8 cellular contexts compared by ENCODE assay signal in genomic region chr1:59142663-59143487, GRCh38.
DNase-seq lines count a peak whose midpoint lies in the region; ATAC-seq, FAIRE-seq and TF ChIP-seq lines count a peak whose summit lies in the region.

No MANE protein-coding gene starts in this region.

- ATAC-seq in A549 = peak; percentile 69 to 76
- peak; percentile 56 for ATAC-seq in HCT116
- no peak for ATAC-seq in GM21576 (IDR thresholded peaks at IDR 0.05; ENCODE audit: unreplicated experiment)

- CTCF ChIA-PET in A549 (lab: Yijun Ruan, JAX) = interaction anchor here (0.6 to 0.8 kb wide), 2 partner anchors 272 to 379 kb away, joined by 3 read pairs; no protein-coding TSS in a partner anchor
- CTCF ChIA-PET in HCT116 (lab: Charles Lee) = no interaction called here
- CTCF ChIA-PET in activated CD4-positive, alpha-beta memory T cell treated with anti-CD3 and anti-CD28 coated beads, Interleukin-2, amount 10 ng/mL, durations not matched to agents 7 days and 5 days (lab: Charles Lee) = no interaction called here

- no peak overlapping the region for H3K4me3 Mint-ChIP-seq in activated CD4-positive, alpha-beta memory T cell treated with anti-CD3 and anti-CD28 coated beads, Interleukin-2, amount 10 ng/mL, durations not matched to agents 7 days and 5 days

- no peaks in the 10 kb centered on the region for H3K9me3 Mint-ChIP-seq in activated CD4-positive, alpha-beta memory T cell treated with anti-CD3 and anti-CD28 coated beads, Interleukin-2, amount 10 ng/mL, durations not matched to agents 7 days and 5 days

- intact Hi-C loops in HCT116 (cut with micrococcal nuclease) = no loop called here

- H3K4me1 ChIP-seq in A549 (peaks cover 80% of the 10 kb centered on the region), HCT116 (ENCODE audit: control insufficient read depth in 1 of 2, insufficient read depth in 2 of 2, low read length in 2 of 2) (peaks cover 16 to 75% of the 10 kb centered on the region in 2 experiments), liver (ENCODE audit: control insufficient read depth in 4 of 4, insufficient read depth in 4 of 4, low read length in 3 of 4) (peaks cover 0 to 4% (median under 1%) of the 10 kb centered on the region in 4 donors), BE2C (no peaks in the 10 kb centered on the region)

- peak overlapping the region; percentile 14 for H2AFZ ChIP-seq in HCT116 (ENCODE audit: low read depth, low read length, poor library complexity, severe bottlenecking)

- POLR2A ChIA-PET in A549 (lab: Yijun Ruan, JAX) (interaction anchor here (1.2 to 1.6 kb wide), 3 partner anchors 9 to 359 kb away, joined by 3 to 9 read pairs (median 3); partner anchors contain the start of gene JUN), HCT116 (lab: Charles Lee) (no interaction called here)
- POLR2A ChIA-PET in activated CD4-positive, alpha-beta memory T cell treated with anti-CD3 and anti-CD28 coated beads, Interleukin-2, amount 10 ng/mL, durations not matched to agents 7 days and 5 days (lab: Charles Lee) = interaction anchor here (1.0 kb wide), 1 partner anchor 361 kb away, joined by 3 read pairs; no protein-coding TSS in a partner anchor

- H3K9ac ChIP-seq in HCT116 (ENCODE audit: low read length) (no peak overlapping the region), liver (ENCODE audit: low read depth in 1 of 2, low read length in 2 of 2) (no peak overlapping the region)

- H3K27me3 ChIP-seq in HCT116 (ENCODE audit: insufficient read depth, low read length) (no peaks in the 10 kb centered on the region), liver (ENCODE audit: control insufficient read depth in 4 of 4, insufficient read depth in 4 of 4, low read length in 3 of 4) (no peaks in the 10 kb centered on the region), BE2C (no peaks in the 10 kb centered on the region)

- TF ChIP-seq RAD21 in A549 (conservative IDR thresholded peaks at IDR 0.05 in 1 of 2, IDR thresholded peaks at IDR 0.05 in 1 of 2) = peak; percentile 34 to 42; a peak in 2 of 5 replicates
- TF ChIP-seq RAD21 in HCT116 (IDR thresholded peaks at IDR 0.05; ENCODE audit: low read depth) = peak; percentile 21; the same call in 1 of the 2 replicates
- TF ChIP-seq RAD21 in liver (IDR thresholded peaks at IDR 0.05) = peak in 1 of 2 donors; percentile 49

- no peaks in the 10 kb centered on the region for H3K36me3 Mint-ChIP-seq in activated CD4-positive, alpha-beta memory T cell treated with anti-CD3 and anti-CD28 coated beads, Interleukin-2, amount 10 ng/mL, durations not matched to agents 7 days and 5 days (ENCODE audit: low read depth)

- RAD21 ChIA-PET in HCT116 (lab: Charles Lee; ENCODE audit: low non-redundant PET in 1 of 2, low total read pairs in 2 of 2, uncharacterized antibody in 2 of 2, unreplicated experiment in 2 of 2) = no interaction called here

- no peaks in the 10 kb centered on the region for H3K9me2 ChIP-seq in HCT116 (ENCODE audit: insufficient read depth)

- no peak overlapping the region for H3K4me3 ChIP-seq in A549
- H3K4me3 ChIP-seq in HCT116 (replicated peaks in 1 of 2; ENCODE audit: low read depth in 1 of 2, low read length in 2 of 2) = peak overlapping the region in 1 of 2 experiments; percentile 21; a peak in 1 of 4 replicates
- H3K4me3 ChIP-seq in liver (ENCODE audit: low read depth in 1 of 3, low read length in 3 of 3) = no peak overlapping the region
- no peak overlapping the region for H3K4me3 ChIP-seq in BE2C (ENCODE audit: low read depth, low read length)

- H3K79me2 ChIP-seq in HCT116 (ENCODE audit: insufficient read depth, low read length) = no peaks in the 10 kb centered on the region

- TF ChIP-seq CTCF in A549 (IDR thresholded peaks at IDR 0.05) (no peak), HCT116 (IDR thresholded peaks at IDR 0.05 in 2 of 3, conservative IDR thresholded peaks at IDR 0.05 in 1 of 3; ENCODE audit: borderline replicate concordance in 1 of 3, insufficient read depth in 1 of 3, low read depth in 2 of 3, low read length in 2 of 3) (no peak), liver (IDR thresholded peaks at IDR 0.05; ENCODE audit: low read depth, low read length, missing input control) (no peak), BE2C (IDR thresholded peaks at IDR 0.05; ENCODE audit: low read depth, low read length) (no peak)

- peak overlapping the region; percentile 57 for H3K4me2 ChIP-seq in A549
- peak overlapping the region; percentile 66 for H3K4me2 ChIP-seq in HCT116 (ENCODE audit: low read length)

- FAIRE-seq in A549 (lab: Jason Lieb, UNC) = no peak

- peaks cover 37% of the 10 kb centered on the region for H3K4me1 Mint-ChIP-seq in activated CD4-positive, alpha-beta memory T cell treated with anti-CD3 and anti-CD28 coated beads, Interleukin-2, amount 10 ng/mL, durations not matched to agents 7 days and 5 days

- peak overlapping the region; percentile 76 to 95 for H3K27ac ChIP-seq in A549
- no peak overlapping the region for H3K27ac ChIP-seq in HCT116 (ENCODE audit: low read depth, low read length)
- H3K27ac ChIP-seq in liver (ENCODE audit: low read depth in 1 of 2, low read length in 2 of 2) = no peak overlapping the region

- H4K20me1 ChIP-seq in HCT116 (ENCODE audit: insufficient read depth) = no peaks in the 10 kb centered on the region

- H3K9me3 ChIP-seq in A549 = no peaks in the 10 kb centered on the region
- no peaks in the 10 kb centered on the region for H3K9me3 ChIP-seq in HCT116 (ENCODE audit: control insufficient read depth in 1 of 2, insufficient read depth in 1 of 2, low read depth in 1 of 2, low read length in 2 of 2)
- H3K9me3 ChIP-seq in liver (ENCODE audit: control insufficient read depth in 4 of 4, low read length in 3 of 4) = no peaks in the 10 kb centered on the region
- no peaks in the 10 kb centered on the region for H3K9me3 ChIP-seq in BE2C

- no peak overlapping the region for H3K27ac Mint-ChIP-seq in activated CD4-positive, alpha-beta memory T cell treated with anti-CD3 and anti-CD28 coated beads, Interleukin-2, amount 10 ng/mL, durations not matched to agents 7 days and 5 days

- no peaks in the 10 kb centered on the region for H3K36me3 ChIP-seq in HCT116 (ENCODE audit: control insufficient read depth in 1 of 2, insufficient read depth in 2 of 2, low read length in 2 of 2)
- H3K36me3 ChIP-seq in liver (ENCODE audit: control insufficient read depth in 4 of 4, insufficient read depth in 3 of 4, low read depth in 1 of 4, low read length in 3 of 4) = no peaks in the 10 kb centered on the region
- H3K36me3 ChIP-seq in BE2C = no peaks in the 10 kb centered on the region

- peak; percentile 66 to 76; a peak in 2 of 5 replicates for TF ChIP-seq EP300 in A549 (IDR thresholded peaks at IDR 0.05)

- BruUV-seq in HCT116 (replicated peaks; lab: Mats Ljungman, UMichigan) = no TSS peak

- no peaks in the 10 kb centered on the region for H3K27me3 Mint-ChIP-seq in activated CD4-positive, alpha-beta memory T cell treated with anti-CD3 and anti-CD28 coated beads, Interleukin-2, amount 10 ng/mL, durations not matched to agents 7 days and 5 days

- peak; percentile 76 to 91 for DNase-seq in A549 (ENCODE audit: low read depth in 1 of 2, low spot score in 1 of 2)
- peak; percentile 53 for DNase-seq in HCT116 (ENCODE audit: low read depth, low spot score)
- peak; percentile 67 for DNase-seq in amniotic stem cell (lab: John Stamatoyannopoulos, UW)
- no peak for DNase-seq in BE2C
- DNase-seq in NCI-H69 (lab: John Stamatoyannopoulos, UW) = no peak
- no peak for DNase-seq in activated CD4-positive, alpha-beta memory T cell treated with anti-CD3 and anti-CD28 coated beads, Interleukin-2, amount 10 ng/mL, durations not matched to agents 7 days and 5 days

- 39% methylated on average over 8 of the region's 8 CpGs for WGBS in A549 (ENCODE audit: missing lambda C conversion rate)
- 76% methylated on average over 8 of the region's 8 CpGs for WGBS in liver

- no peak for TF ChIP-seq POLR2A in A549 (IDR thresholded peaks at IDR 0.05; ENCODE audit: low read length)
- no peak for TF ChIP-seq POLR2A in HCT116 (IDR thresholded peaks at IDR 0.05; ENCODE audit: borderline replicate concordance, extremely low read depth, insufficient read depth, insufficient read length)

TF ChIP-seq in HCT116, 20 proteins besides CTCF, POLR2A, EP300 and RAD21:
- no peak for TF ChIP-seq SRF (IDR thresholded peaks at IDR 0.05; ENCODE audit: low read depth)
- no peak for TF ChIP-seq ELF1 (IDR thresholded peaks at IDR 0.05; ENCODE audit: borderline replicate concordance, low read depth)
- peak; percentile 47 for TF ChIP-seq JUND (IDR thresholded peaks at IDR 0.05)
- TF ChIP-seq CBX3 (IDR thresholded peaks at IDR 0.05; ENCODE audit: low read depth) = 0 out of 2 replicates have a peak, but pooled peaks have one; percentile 71
- TF ChIP-seq POLR2AphosphoS5 (IDR thresholded peaks at IDR 0.05; ENCODE audit: low read depth, low read length) = no peak
- no peak for TF ChIP-seq ZNF274 (IDR thresholded peaks at IDR 0.05; ENCODE audit: low read depth, low read length)
- peak; percentile 58 for TF ChIP-seq FOSL1 (IDR thresholded peaks at IDR 0.05; ENCODE audit: low read depth)
- TF ChIP-seq SIN3A (IDR thresholded peaks at IDR 0.05; ENCODE audit: low read depth) = no peak
- peak; percentile 53 for TF ChIP-seq SP1 (IDR thresholded peaks at IDR 0.05; ENCODE audit: low read depth)
- TF ChIP-seq, protein P1, sequence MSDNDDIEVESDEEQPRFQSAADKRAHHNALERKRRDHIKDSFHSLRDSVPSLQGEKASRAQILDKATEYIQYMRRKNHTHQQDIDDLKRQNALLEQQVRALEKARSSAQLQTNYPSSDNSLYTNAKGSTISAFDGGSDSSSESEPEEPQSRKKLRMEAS (IDR thresholded peaks at IDR 0.05) = no peak

TF ChIP-seq in liver, 16 proteins besides CTCF, POLR2A, EP300 and RAD21 (continues in another document):
- TF ChIP-seq HNF4G (IDR thresholded peaks at IDR 0.05) = no peak

Comparison
In these comparisons a context has a peak if more than half of its experiments do, and no peak if none do; other contexts are left out.
1. DNase-seq: peak in A549 (2 of 2), HCT116 (single experiment) and amniotic stem cell (single experiment); none in BE2C (single experiment), NCI-H69 (single experiment) and activated CD4-positive, alpha-beta memory T cell treated with anti-CD3 and anti-CD28 coated beads, Interleukin-2, amount 10 ng/mL, durations not matched to agents 7 days and 5 days (single experiment).
2. H3K27ac ChIP-seq: peak in A549 (2 of 2); none in HCT116 (single experiment) and liver (0 of 2).